ENCODE assay signal across 8 cellular contexts in the genomic region with DNA sequence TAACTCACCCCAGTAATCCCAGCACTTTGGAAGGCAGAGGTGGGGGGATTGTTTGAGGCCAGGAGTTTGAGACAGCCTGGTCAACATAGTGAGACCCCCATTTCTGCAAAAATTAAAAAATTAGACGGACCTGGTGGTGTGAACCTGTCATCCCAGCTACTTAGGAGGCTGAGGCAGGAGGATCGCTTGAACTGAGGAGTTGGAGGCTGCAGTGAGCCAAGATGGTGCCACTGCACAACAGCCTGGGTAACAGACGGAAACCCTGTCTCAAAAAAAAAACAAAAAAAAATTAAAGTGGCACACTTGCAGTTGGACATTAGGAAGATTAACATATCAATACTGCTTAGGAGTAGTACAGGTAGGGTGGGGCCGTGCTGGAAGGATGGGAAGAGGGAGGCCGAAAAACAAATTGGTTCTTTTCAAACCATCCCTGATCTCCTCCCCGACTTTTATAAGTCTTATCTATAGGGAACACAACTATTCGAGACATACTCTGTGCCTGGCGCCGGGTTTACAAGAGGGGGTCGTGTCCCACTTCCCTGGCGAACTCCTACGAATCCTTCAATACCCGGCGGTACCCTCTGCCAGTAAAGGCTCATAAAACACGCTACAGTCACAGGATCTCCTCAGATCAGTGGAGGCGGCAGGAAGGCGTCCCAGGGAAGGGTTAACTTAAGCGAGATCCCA. TPM values are rescaled to one million over a fixed set of nuclear protein-coding genes. Genes with fewer than 3 reads are reported as not detected.
DNase-seq lines count a peak whose midpoint lies in the region; ATAC-seq and TF ChIP-seq lines count a peak whose summit lies in the region.

No MANE protein-coding gene starts in this region.

- 21% methylated on average over 18 of the region's 18 CpGs for WGBS in liver
- WGBS in tibial nerve, 2 donors: 19 to 22% methylated on average over 16 to 18 of the region's 18 CpGs

- H3K36me3 Mint-ChIP-seq in activated T-cell treated with anti-CD3 and anti-CD28 coated beads, Interleukin-2, amount 50 U/mL, for 24 hours (ENCODE audit: low read depth): peaks cover 53% of the 10 kb centered on the region

- no peak for TF ChIP-seq POLR2A in tibial nerve (IDR thresholded peaks at IDR 0.05)

- H3K36me3 ChIP-seq in liver (ENCODE audit: control insufficient read depth in 4 of 4, insufficient read depth in 3 of 4, low read depth in 1 of 4, low read length in 3 of 4) (peaks cover 0 to 4% (median 0%) of the 10 kb centered on the region in 4 donors), tibial nerve (peaks cover 0 to 36% (median 0%) of the 10 kb centered on the region in 3 donors)

- H3K4me3 ChIP-seq in liver (ENCODE audit: low read depth in 1 of 3, low read length in 3 of 3) (peak overlapping the region; percentile 77 to 99 (median 95)), tibial nerve (peak overlapping the region; percentile 61 to 85 (median 69))

- no peak for TF ChIP-seq EP300 in tibial nerve (IDR thresholded peaks at IDR 0.05)

- H3K27ac ChIP-seq in liver (ENCODE audit: low read depth in 1 of 2, low read length in 2 of 2): peak overlapping the region in 1 of 2 donors; percentile 60
- peak overlapping the region; percentile 79 to 91 (median 84) for H3K27ac ChIP-seq in tibial nerve

- peaks cover 3 to 26% (median 19%) of the 10 kb centered on the region in 4 donors for H3K4me1 ChIP-seq in liver (ENCODE audit: control insufficient read depth in 4 of 4, insufficient read depth in 4 of 4, low read length in 3 of 4)
- H3K4me1 ChIP-seq in tibial nerve: peaks cover 0 to 29% (median 16%) of the 10 kb centered on the region in 4 donors

- peak overlapping the region; percentile 10 to 81 for H3K9ac ChIP-seq in liver (ENCODE audit: low read depth in 1 of 2, low read length in 2 of 2)

- ATAC-seq in GM18520 (IDR thresholded peaks at IDR 0.05; ENCODE audit: unreplicated experiment): no peak

- no peaks in the 10 kb centered on the region for H3K27me3 Mint-ChIP-seq in activated T-cell treated with anti-CD3 and anti-CD28 coated beads, Interleukin-2, amount 50 U/mL, for 24 hours

- TF ChIP-seq RAD21 in liver (IDR thresholded peaks at IDR 0.05): no peak

- peak overlapping the region; percentile 99 for H3K27ac Mint-ChIP-seq in activated T-cell treated with anti-CD3 and anti-CD28 coated beads, Interleukin-2, amount 50 U/mL, for 24 hours

- H3K27me3 ChIP-seq in liver (ENCODE audit: control insufficient read depth in 4 of 4, insufficient read depth in 4 of 4, low read length in 3 of 4) (no peaks in the 10 kb centered on the region), tibial nerve (no peaks in the 10 kb centered on the region)

- no peak for DNase-seq in activated T-cell treated with anti-CD3 and anti-CD28 coated beads, Interleukin-2, amount 50 U/mL, for 24 hours
- DNase-seq in activated T-cell treated with anti-CD3 and anti-CD28 coated beads for 4 hours (no peak), amniotic epithelial cell (ENCODE audit: low read depth) (peak; percentile 35), tibial nerve (ENCODE audit: low spot score in 2 of 2) (no peak), NOMO-1 treated with dmso at 0.1 percent for 144 hours (lab: John Stamatoyannopoulos, UW; ENCODE audit: unreplicated experiment) (no peak), DMS53 treated with DMSO at 0.1 percent for 48 hours (lab: John Stamatoyannopoulos, UW; ENCODE audit: unreplicated experiment) (no peak)

- peak overlapping the region; percentile 98 for H3K4me3 Mint-ChIP-seq in activated T-cell treated with anti-CD3 and anti-CD28 coated beads, Interleukin-2, amount 50 U/mL, for 24 hours

- no peak for TF ChIP-seq CTCF in liver (IDR thresholded peaks at IDR 0.05; ENCODE audit: low read depth, low read length, missing input control)
- TF ChIP-seq CTCF in tibial nerve (IDR thresholded peaks at IDR 0.05): no peak

- no peaks in the 10 kb centered on the region for H3K9me3 Mint-ChIP-seq in activated T-cell treated with anti-CD3 and anti-CD28 coated beads, Interleukin-2, amount 50 U/mL, for 24 hours

- peaks cover 28% of the 10 kb centered on the region for H3K4me1 Mint-ChIP-seq in activated T-cell treated with anti-CD3 and anti-CD28 coated beads, Interleukin-2, amount 50 U/mL, for 24 hours (ENCODE audit: low read depth)

- H3K9me3 ChIP-seq in liver (ENCODE audit: control insufficient read depth in 4 of 4, low read length in 3 of 4) (no peaks in the 10 kb centered on the region), tibial nerve (no peaks in the 10 kb centered on the region)

TF ChIP-seq in liver, 16 proteins besides CTCF, POLR2A, EP300 and RAD21:
- no peak for TF ChIP-seq FOXA1 (IDR thresholded peaks at IDR 0.05)
- TF ChIP-seq, protein P1, sequence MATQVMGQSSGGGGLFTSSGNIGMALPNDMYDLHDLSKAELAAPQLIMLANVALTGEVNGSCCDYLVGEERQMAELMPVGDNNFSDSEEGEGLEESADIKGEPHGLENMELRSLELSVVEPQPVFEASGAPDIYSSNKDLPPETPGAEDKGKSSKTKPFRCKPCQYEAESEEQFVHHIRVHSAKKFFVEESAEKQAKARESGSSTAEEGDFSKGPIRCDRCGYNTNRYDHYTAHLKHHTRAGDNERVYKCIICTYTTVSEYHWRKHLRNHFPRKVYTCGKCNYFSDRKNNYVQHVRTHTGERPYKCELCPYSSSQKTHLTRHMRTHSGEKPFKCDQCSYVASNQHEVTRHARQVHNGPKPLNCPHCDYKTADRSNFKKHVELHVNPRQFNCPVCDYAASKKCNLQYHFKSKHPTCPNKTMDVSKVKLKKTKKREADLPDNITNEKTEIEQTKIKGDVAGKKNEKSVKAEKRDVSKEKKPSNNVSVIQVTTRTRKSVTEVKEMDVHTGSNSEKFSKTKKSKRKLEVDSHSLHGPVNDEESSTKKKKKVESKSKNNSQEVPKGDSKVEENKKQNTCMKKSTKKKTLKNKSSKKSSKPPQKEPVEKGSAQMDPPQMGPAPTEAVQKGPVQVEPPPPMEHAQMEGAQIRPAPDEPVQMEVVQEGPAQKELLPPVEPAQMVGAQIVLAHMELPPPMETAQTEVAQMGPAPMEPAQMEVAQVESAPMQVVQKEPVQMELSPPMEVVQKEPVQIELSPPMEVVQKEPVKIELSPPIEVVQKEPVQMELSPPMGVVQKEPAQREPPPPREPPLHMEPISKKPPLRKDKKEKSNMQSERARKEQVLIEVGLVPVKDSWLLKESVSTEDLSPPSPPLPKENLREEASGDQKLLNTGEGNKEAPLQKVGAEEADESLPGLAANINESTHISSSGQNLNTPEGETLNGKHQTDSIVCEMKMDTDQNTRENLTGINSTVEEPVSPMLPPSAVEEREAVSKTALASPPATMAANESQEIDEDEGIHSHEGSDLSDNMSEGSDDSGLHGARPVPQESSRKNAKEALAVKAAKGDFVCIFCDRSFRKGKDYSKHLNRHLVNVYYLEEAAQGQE (IDR thresholded peaks at IDR 0.05): no peak
- no peak for TF ChIP-seq NR2F2 (IDR thresholded peaks at IDR 0.05)
- TF ChIP-seq EGR1 (IDR thresholded peaks at IDR 0.05; ENCODE audit: low read depth in 2 of 2): no peak
- no peak for TF ChIP-seq TAF1 (conservative IDR thresholded peaks at IDR 0.05)
- no peak for TF ChIP-seq JUND (IDR thresholded peaks at IDR 0.05)
- TF ChIP-seq GABPA (IDR thresholded peaks at IDR 0.05 in 1 of 2, conservative IDR thresholded peaks at IDR 0.05 in 1 of 2): no peak
- TF ChIP-seq, protein P2, sequence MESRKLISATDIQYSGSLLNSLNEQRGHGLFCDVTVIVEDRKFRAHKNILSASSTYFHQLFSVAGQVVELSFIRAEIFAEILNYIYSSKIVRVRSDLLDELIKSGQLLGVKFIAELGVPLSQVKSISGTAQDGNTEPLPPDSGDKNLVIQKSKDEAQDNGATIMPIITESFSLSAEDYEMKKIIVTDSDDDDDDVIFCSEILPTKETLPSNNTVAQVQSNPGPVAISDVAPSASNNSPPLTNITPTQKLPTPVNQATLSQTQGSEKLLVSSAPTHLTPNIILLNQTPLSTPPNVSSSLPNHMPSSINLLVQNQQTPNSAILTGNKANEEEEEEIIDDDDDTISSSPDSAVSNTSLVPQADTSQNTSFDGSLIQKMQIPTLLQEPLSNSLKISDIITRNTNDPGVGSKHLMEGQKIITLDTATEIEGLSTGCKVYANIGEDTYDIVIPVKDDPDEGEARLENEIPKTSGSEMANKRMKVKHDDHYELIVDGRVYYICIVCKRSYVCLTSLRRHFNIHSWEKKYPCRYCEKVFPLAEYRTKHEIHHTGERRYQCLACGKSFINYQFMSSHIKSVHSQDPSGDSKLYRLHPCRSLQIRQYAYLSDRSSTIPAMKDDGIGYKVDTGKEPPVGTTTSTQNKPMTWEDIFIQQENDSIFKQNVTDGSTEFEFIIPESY (IDR thresholded peaks at IDR 0.05): no peak
- TF ChIP-seq, protein P3, sequence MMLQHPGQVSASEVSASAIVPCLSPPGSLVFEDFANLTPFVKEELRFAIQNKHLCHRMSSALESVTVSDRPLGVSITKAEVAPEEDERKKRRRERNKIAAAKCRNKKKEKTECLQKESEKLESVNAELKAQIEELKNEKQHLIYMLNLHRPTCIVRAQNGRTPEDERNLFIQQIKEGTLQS (IDR thresholded peaks at IDR 0.05): no peak
- TF ChIP-seq HNF4G (IDR thresholded peaks at IDR 0.05): no peak
- TF ChIP-seq, protein P4, sequence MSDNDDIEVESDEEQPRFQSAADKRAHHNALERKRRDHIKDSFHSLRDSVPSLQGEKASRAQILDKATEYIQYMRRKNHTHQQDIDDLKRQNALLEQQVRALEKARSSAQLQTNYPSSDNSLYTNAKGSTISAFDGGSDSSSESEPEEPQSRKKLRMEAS (IDR thresholded peaks at IDR 0.05): no peak
- no peak for TF ChIP-seq HNF4A (conservative IDR thresholded peaks at IDR 0.05)
- no peak for TF ChIP-seq RXRA (IDR thresholded peaks at IDR 0.05)
- TF ChIP-seq YY1 (IDR thresholded peaks at IDR 0.05): no peak
- no peak for TF ChIP-seq FOXA2 (IDR thresholded peaks at IDR 0.05)
- TF ChIP-seq SP1 (IDR thresholded peaks at IDR 0.05): no peak

RNA-seq across cellular contexts. Expression of gene TAF6, which starts 0.6 kb away (rescaled TPM):
- 10 to 100 TPM; 16.1 to 17.9 TPM for total RNA-seq in liver
- polyA plus RNA-seq in liver: 10 to 100 TPM in 1 of 2 donors, 1 to 10 TPM in 1; 8.9 to 16.3 TPM
- 10 to 100 TPM; 46.1 to 56.9 (median 54.2) TPM for total RNA-seq in tibial nerve

RNA-seq across cellular contexts. Expression of gene CNPY4, which starts 0.9 kb away (rescaled TPM):
- 10 to 100 TPM in 1 of 2 donors, 1 to 10 TPM in 1; 3.7 to 11.9 TPM for total RNA-seq in liver
- polyA plus RNA-seq in liver: 1 to 10 TPM; 1.9 to 3.8 TPM
- 10 to 100 TPM in 3 of 4 donors, 1 to 10 TPM in 1; 7.5 to 15.9 (median 11.5) TPM for total RNA-seq in tibial nerve

RNA-seq across cellular contexts. Expression of gene MBLAC1, which starts 8.2 kb away (rescaled TPM):
- 1 to 10 TPM; 1.4 TPM for total RNA-seq in liver
- 1 to 10 TPM; 1.0 to 1.3 TPM for polyA plus RNA-seq in liver
- 1 to 10 TPM; 3.9 to 9.2 (median 6.9) TPM for total RNA-seq in tibial nerve

RNA-seq across cellular contexts. Expression of gene AP4M1, which starts 17.1 kb away (rescaled TPM):
- total RNA-seq in liver (1 to 10 TPM; 4.6 to 5.5 TPM), tibial nerve (10 to 100 TPM; 23.0 to 34.1 (median 25.9) TPM)
- 1 to 10 TPM; 3.3 to 4.9 TPM for polyA plus RNA-seq in liver

RNA-seq across cellular contexts. Expression of gene MCM7, which starts 17.3 kb away (rescaled TPM):
- total RNA-seq in liver: 100 to 1,000 TPM in 1 of 2 donors, 10 to 100 TPM in 1; 20.6 to 143 TPM
- 10 to 100 TPM; 12.6 to 14.6 TPM for polyA plus RNA-seq in liver
- 10 to 100 TPM; 28.9 to 41.0 (median 35.8) TPM for total RNA-seq in tibial nerve
